ENCODE assay signal across 1 cellular context in genomic region chr9:128829477-128830251, GRCh38.
A peak's percentile ranks its signal among the peaks of the same experiment; 100 is the strongest.
TF ChIP-seq lines count a peak whose summit lies in the region.

TSS of gene SPOUT1 (minus strand) at chr9:128829794. CDS start at chr9:128829780, 14 bp downstream.

TF ChIP-seq in K562, 482 proteins besides CTCF, POLR2A, EP300 and RAD21 (continued from another document and continues in another):
- no peak; the same call in 1 of the 2 replicates for TF ChIP-seq ARID4B (CRISPR knock-in tag; IDR thresholded peaks at IDR 0.05)
- TF ChIP-seq MAX (CRISPR knock-in tag; IDR thresholded peaks at IDR 0.05) = peak; percentile 86
- no peak for TF ChIP-seq TSHZ1 (CRISPR knock-in tag; IDR thresholded peaks at IDR 0.05)
- TF ChIP-seq NFATC3 (IDR thresholded peaks at IDR 0.05) = no peak
- TF ChIP-seq IRF2 (CRISPR knock-in tag; IDR thresholded peaks at IDR 0.05) = no peak
- TF ChIP-seq BRD9 (IDR thresholded peaks at IDR 0.05; ENCODE audit: low read depth, partially characterized antibody) = no peak
- TF ChIP-seq JUND (IDR thresholded peaks at IDR 0.05; ENCODE audit: borderline replicate concordance, low read depth, low read length) = no peak; the same call in 1 of the 2 replicates
- no peak for TF ChIP-seq JUND (tag; IDR thresholded peaks at IDR 0.05; ENCODE audit: borderline replicate concordance, low read depth, low read length)
- TF ChIP-seq ZNF551 (CRISPR knock-in tag; IDR thresholded peaks at IDR 0.05) = no peak
- peak; percentile 78 for TF ChIP-seq ETV5 (CRISPR knock-in tag; IDR thresholded peaks at IDR 0.05; ENCODE audit: low read depth)
- peak; percentile 90 for TF ChIP-seq POLR2B (IDR thresholded peaks at IDR 0.05; ENCODE audit: low read depth, partially characterized antibody)
- no peak for TF ChIP-seq ZNF175 (CRISPR knock-in tag; IDR thresholded peaks at IDR 0.05; ENCODE audit: low read depth)
- peak; percentile 24; the same call in 1 of the 2 replicates for TF ChIP-seq DMBX1 (CRISPR knock-in tag; IDR thresholded peaks at IDR 0.05; ENCODE audit: borderline replicate concordance)
- TF ChIP-seq TCF15 (CRISPR knock-in tag; IDR thresholded peaks at IDR 0.05) = no peak
- peak; percentile 73 for TF ChIP-seq CREM (IDR thresholded peaks at IDR 0.05; ENCODE audit: low read depth)
- TF ChIP-seq IRF1 (CRISPR knock-in tag; IDR thresholded peaks at IDR 0.05; ENCODE audit: borderline replicate concordance) = no peak
- no peak for TF ChIP-seq DDX20 (tag; IDR thresholded peaks at IDR 0.05; ENCODE audit: low read depth)
- no peak; the same call in 1 of the 2 replicates for TF ChIP-seq POLR2H (tag; IDR thresholded peaks at IDR 0.05; ENCODE audit: low read depth)
- no peak for TF ChIP-seq TOE1 (IDR thresholded peaks at IDR 0.05; ENCODE audit: borderline replicate concordance)
- TF ChIP-seq TOE1 (CRISPR knock-in tag; IDR thresholded peaks at IDR 0.05; ENCODE audit: borderline replicate concordance, low read depth) = no peak
- TF ChIP-seq BDP1 (IDR thresholded peaks at IDR 0.05; ENCODE audit: insufficient read depth, insufficient read length) = no peak
- TF ChIP-seq MED1 (CRISPR knock-in tag; IDR thresholded peaks at IDR 0.05; ENCODE audit: borderline replicate concordance) = no peak
- TF ChIP-seq ZNF717 (CRISPR knock-in tag; IDR thresholded peaks at IDR 0.05) = no peak
- TF ChIP-seq WHSC1 (IDR thresholded peaks at IDR 0.05; ENCODE audit: low read length) = no peak
- no peak for TF ChIP-seq ZBTB17 (CRISPR knock-in tag; IDR thresholded peaks at IDR 0.05)
- TF ChIP-seq ZNF408 (CRISPR knock-in tag; IDR thresholded peaks at IDR 0.05; ENCODE audit: low read depth) = no peak
- no peak for TF ChIP-seq OTX1 (CRISPR knock-in tag; IDR thresholded peaks at IDR 0.05)
- 0 out of 4 replicates have a peak, but pooled peaks of 1 of the 2 experiments have one; percentile 23 for TF ChIP-seq FOXK2 (conservative IDR thresholded peaks at IDR 0.05 in 1 of 2, IDR thresholded peaks at IDR 0.05 in 1 of 2; ENCODE audit: low read depth in 2 of 2)
- TF ChIP-seq CBFA2T3 (IDR thresholded peaks at IDR 0.05) = no peak
- TF ChIP-seq ZNF212 (CRISPR knock-in tag; IDR thresholded peaks at IDR 0.05) = no peak
- 0 out of 2 replicates have a peak, but pooled peaks have one; percentile 46 for TF ChIP-seq LCOR (CRISPR knock-in tag; IDR thresholded peaks at IDR 0.05)
- no peak for TF ChIP-seq DEAF1 (CRISPR knock-in tag; IDR thresholded peaks at IDR 0.05)
- no peak for TF ChIP-seq ELF4 (CRISPR knock-in tag; IDR thresholded peaks at IDR 0.05)
- TF ChIP-seq ELK1 (CRISPR knock-in tag; IDR thresholded peaks at IDR 0.05) = no peak
- no peak for TF ChIP-seq CEBPG (CRISPR knock-in tag; IDR thresholded peaks at IDR 0.05)
- TF ChIP-seq CEBPG (tag; conservative IDR thresholded peaks at IDR 0.05 in 1 of 2, IDR thresholded peaks at IDR 0.05 in 1 of 2) = no peak
- TF ChIP-seq HSF4 (CRISPR knock-in tag; IDR thresholded peaks at IDR 0.05; ENCODE audit: borderline replicate concordance) = no peak
- TF ChIP-seq HINFP (tag; conservative IDR thresholded peaks at IDR 0.05; ENCODE audit: low read depth) = no peak
- no peak for TF ChIP-seq DIDO1 (tag; IDR thresholded peaks at IDR 0.05; ENCODE audit: low read depth)
